Comparison of ENCODE assay signal across 8 cellular contexts in the genomic region with DNA sequence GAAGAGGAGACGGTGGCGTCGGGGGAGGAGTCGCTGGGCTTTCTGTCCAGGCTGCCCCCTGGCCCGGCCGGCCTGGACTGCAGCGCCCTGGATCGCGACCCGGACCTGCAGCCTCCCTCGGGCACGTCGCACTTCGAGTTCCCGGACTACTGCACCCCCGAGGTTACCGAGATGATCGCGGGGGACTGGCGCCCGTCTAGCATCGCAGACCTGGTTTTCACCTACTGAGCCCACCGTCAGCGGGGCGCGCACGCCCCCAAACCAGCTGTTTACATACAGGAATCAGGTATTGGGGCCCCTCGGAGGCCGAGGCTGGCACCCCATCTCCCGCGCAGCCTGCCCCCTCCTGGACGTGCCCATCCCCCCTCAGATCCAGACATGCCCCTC. TPM values are rescaled to one million over a fixed set of nuclear protein-coding genes. Genes with fewer than 3 reads are reported as not detected.
DNase-seq lines count a peak whose midpoint lies in the region; ATAC-seq, FAIRE-seq and TF ChIP-seq lines count a peak whose summit lies in the region.

No MANE protein-coding gene starts in this region.

- H3K9ac ChIP-seq in astrocyte (ENCODE audit: low read length), result peak overlapping the region; percentile 75
- peak overlapping the region; percentile 97 for H3K9ac ChIP-seq in keratinocyte (ENCODE audit: control insufficient read depth, extremely low read depth, insufficient read depth, low read length)

- peaks cover 40% of the 10 kb centered on the region for H4K20me1 ChIP-seq in astrocyte (ENCODE audit: insufficient read depth, low read length)
- H4K20me1 ChIP-seq in keratinocyte (ENCODE audit: control insufficient read depth, extremely low read depth, insufficient read depth, low read length), result peaks cover 3% of the 10 kb centered on the region

- DNase-seq in CD14-positive monocyte (ENCODE audit: low spot score) (no peak), astrocyte (ENCODE audit: low read depth) (no peak), keratinocyte (ENCODE audit: low read depth, low spot score) (no peak), substantia nigra (lab: John Stamatoyannopoulos, UW) (peak in 13 of 49 donors; percentile 36 to 67 (median 51)), middle frontal gyrus (ENCODE audit: extremely low spot score, low spot score) (no peak), DMS153 (lab: John Stamatoyannopoulos, UW) (no peak)

- H3K4me3 ChIP-seq in astrocyte (ENCODE audit: insufficient read depth, low read depth, low read length), result peak overlapping the region; percentile 76
- peak overlapping the region; percentile 53 to 73 (median 72) for H3K4me3 ChIP-seq in keratinocyte (ENCODE audit: control insufficient read depth in 2 of 3, extremely low read depth in 1 of 3, insufficient read depth in 2 of 3, low read depth in 1 of 3, low read length in 3 of 3)

- H3K9me3 Mint-ChIP-seq in CD14-positive monocyte (peaks cover 0 to 6% (median 0%) of the 10 kb centered on the region in 7 donors), IgD-negative memory B cell (no peaks in the 10 kb centered on the region), astrocyte (ENCODE audit: unreplicated experiment) (no peaks in the 10 kb centered on the region)

- no peak for ATAC-seq in HG03139 (IDR thresholded peaks at IDR 0.05; ENCODE audit: unreplicated experiment)

- no peaks in the 10 kb centered on the region for H3K9me1 ChIP-seq in keratinocyte (ENCODE audit: control insufficient read depth, extremely low read depth, insufficient read depth, low read length)

- intact Hi-C loops in CD14-positive monocyte (cut with micrococcal nuclease), result no loop called here

- H3K4me1 ChIP-seq in astrocyte (ENCODE audit: insufficient read depth, low read length) (peaks cover 45% of the 10 kb centered on the region), keratinocyte (ENCODE audit: control insufficient read depth, extremely low read depth, insufficient read depth, low read length) (peaks cover 24% of the 10 kb centered on the region)

- H3K27me3 Mint-ChIP-seq in CD14-positive monocyte (ENCODE audit: low read depth in 3 of 3) (peaks cover 8 to 26% (median 18%) of the 10 kb centered on the region in 3 donors), IgD-negative memory B cell (no peaks in the 10 kb centered on the region), astrocyte (ENCODE audit: low read depth, unreplicated experiment) (peaks cover 3% of the 10 kb centered on the region)

- dilution Hi-C loops in keratinocyte (cut with MboI; ENCODE audit: extremely low pct_ligation_motif_present, low sequenced_read_pairs), result loop anchor here (10.0 kb wide), 1 partner anchor 82 kb away; no protein-coding TSS in a partner anchor

- peak overlapping the region; percentile 78 for H2AFZ ChIP-seq in astrocyte (ENCODE audit: low read depth, low read length)
- no peak overlapping the region for H2AFZ ChIP-seq in keratinocyte (ENCODE audit: control insufficient read depth, low read length)

- H3K36me3 Mint-ChIP-seq in CD14-positive monocyte (no peaks in the 10 kb centered on the region), IgD-negative memory B cell (peaks cover 3% of the 10 kb centered on the region), astrocyte (ENCODE audit: low read depth, unreplicated experiment) (peaks cover 6% of the 10 kb centered on the region)

- H3K4me2 ChIP-seq in astrocyte (ENCODE audit: low read length), result peak overlapping the region; percentile 99
- H3K4me2 ChIP-seq in keratinocyte (ENCODE audit: control insufficient read depth, extremely low read depth, insufficient read depth, low read depth, low read length), result peak overlapping the region; percentile 71

- H3K27ac Mint-ChIP-seq in CD14-positive monocyte (no peak overlapping the region), IgD-negative memory B cell (peak overlapping the region; percentile 39 to 93 (median 54)), astrocyte (ENCODE audit: unreplicated experiment) (no peak overlapping the region)

- no peaks in the 10 kb centered on the region for H3K27me3 ChIP-seq in astrocyte (ENCODE audit: insufficient read depth, low read length)
- no peaks in the 10 kb centered on the region for H3K27me3 ChIP-seq in keratinocyte (ENCODE audit: control insufficient read depth, extremely low read depth, insufficient read depth, low read length)

- H3K27ac ChIP-seq in astrocyte (ENCODE audit: low read depth, low read length) (peak overlapping the region; percentile 71), keratinocyte (ENCODE audit: control insufficient read depth, insufficient read depth, low read length) (peak overlapping the region; percentile 59), substantia nigra (ENCODE audit: low read depth, low read length, poor library complexity, severe bottlenecking) (peak overlapping the region; percentile 85)

- H3K4me1 Mint-ChIP-seq in CD14-positive monocyte, result peaks cover 43% of the 10 kb centered on the region
- H3K4me1 Mint-ChIP-seq in IgD-negative memory B cell, result peaks cover 3 to 28% (median 25%) of the 10 kb centered on the region in 3 donors
- H3K4me1 Mint-ChIP-seq in astrocyte (ENCODE audit: low read depth, unreplicated experiment), result peaks cover 27% of the 10 kb centered on the region

- no peak for TF ChIP-seq CTCF in CD14-positive monocyte (IDR thresholded peaks at IDR 0.05)
- TF ChIP-seq CTCF in astrocyte (IDR thresholded peaks at IDR 0.05; ENCODE audit: insufficient read depth, low read depth, low read length), result no peak
- TF ChIP-seq CTCF in keratinocyte (optimal IDR thresholded peaks at IDR 0.05 in 1 of 3, IDR thresholded peaks at IDR 0.05 in 1 of 3, conservative IDR thresholded peaks at IDR 0.05 in 1 of 3; ENCODE audit: extremely low read depth in 1 of 3, insufficient read depth in 2 of 3, low read length in 3 of 3), result no peak

- FAIRE-seq in astrocyte (lab: Jason Lieb, UNC) (no peak), keratinocyte (lab: Jason Lieb, UNC) (no peak)

- peak overlapping the region; percentile 83 to 84 for H3K4me3 Mint-ChIP-seq in CD14-positive monocyte
- peak overlapping the region; percentile 66 to 91 (median 82) for H3K4me3 Mint-ChIP-seq in IgD-negative memory B cell
- peak overlapping the region; percentile 83 for H3K4me3 Mint-ChIP-seq in astrocyte (ENCODE audit: unreplicated experiment)

- H3K36me3 ChIP-seq in astrocyte (ENCODE audit: insufficient read depth, low read length), result no peaks in the 10 kb centered on the region
- H3K36me3 ChIP-seq in keratinocyte (ENCODE audit: control insufficient read depth in 2 of 2, extremely low read depth in 1 of 2, insufficient read depth in 2 of 2, low read length in 2 of 2), result peaks cover 0 to 2% of the 10 kb centered on the region in 2 experiments

- H3K79me2 ChIP-seq in astrocyte (ENCODE audit: insufficient read depth, low read length), result peaks cover 25% of the 10 kb centered on the region
- no peaks in the 10 kb centered on the region for H3K79me2 ChIP-seq in keratinocyte (ENCODE audit: control insufficient read depth, insufficient read depth, low read length)

- no peaks in the 10 kb centered on the region for H3K9me3 ChIP-seq in astrocyte (ENCODE audit: insufficient read depth, low read depth, low read length)
- H3K9me3 ChIP-seq in keratinocyte (ENCODE audit: control insufficient read depth, low read depth, low read length), result no peaks in the 10 kb centered on the region

RNA-seq across cellular contexts. Expression of gene SOX12, which starts 1.3 kb away (rescaled TPM):
- polyA plus RNA-seq in CD14-positive monocyte (under 1 TPM; 0.03 to 0.12 TPM), IgD-negative memory B cell (1.9 TPM), keratinocyte (1.4 to 3.5 TPM (median 1.9 TPM) in 3 replicates)
- total RNA-seq in astrocyte, result 43.4 and 45.1 TPM in 2 replicates
- 0.54 TPM for polyA plus RNA-seq in keratinocyte (2011; ENCODE audit: low read depth)
- 1.7 and 3.5 TPM in 2 replicates for polyA plus RNA-seq in keratinocyte (2011; cell fraction: cytosol; rRNA removed)
- polyA plus RNA-seq in keratinocyte (2011; cell fraction: nucleus; rRNA removed), result 5.4 and 7.0 TPM in 2 replicates
- polyA plus RNA-seq in keratinocyte (2012; ENCODE audit: low replicate concordance), result 3.0 and 8.8 TPM in 2 replicates
- 1.2 to 4.6 TPM (median 1.3 TPM) in 3 replicates for polyA minus RNA-seq in keratinocyte
- 4.6 TPM for polyA minus RNA-seq in keratinocyte (2011; cell fraction: cytosol; rRNA and poly(A)+ RNA removed)
- 1.7 and 2.2 TPM in 2 replicates for polyA minus RNA-seq in keratinocyte (2011; cell fraction: nucleus; rRNA and poly(A)+ RNA removed)

RNA-seq across cellular contexts. Expression of gene NRSN2, which starts 20.3 kb away (rescaled TPM):
- polyA plus RNA-seq in CD14-positive monocyte (under 1 TPM; 0.09 to 0.56 TPM), IgD-negative memory B cell (6.2 TPM), keratinocyte (10.4 to 29.0 TPM (median 14.0 TPM) in 3 replicates)
- total RNA-seq in astrocyte, result 57.8 and 64.0 TPM in 2 replicates
- 2.3 TPM for polyA plus RNA-seq in keratinocyte (2011; ENCODE audit: low read depth)
- polyA plus RNA-seq in keratinocyte (2011; cell fraction: cytosol; rRNA removed), result 12.5 and 32.8 TPM in 2 replicates
- 15.1 and 26.5 TPM in 2 replicates for polyA plus RNA-seq in keratinocyte (2011; cell fraction: nucleus; rRNA removed)
- polyA plus RNA-seq in keratinocyte (2012; ENCODE audit: low replicate concordance), result 10.6 and 21.1 TPM in 2 replicates
- 8.4 to 20.7 TPM (median 11.2 TPM) in 3 replicates for polyA minus RNA-seq in keratinocyte
- 18.6 TPM for polyA minus RNA-seq in keratinocyte (2011; cell fraction: cytosol; rRNA and poly(A)+ RNA removed)
- 9.5 and 10.2 TPM in 2 replicates for polyA minus RNA-seq in keratinocyte (2011; cell fraction: nucleus; rRNA and poly(A)+ RNA removed)

RNA-seq across cellular contexts. Expression of gene ZCCHC3, which starts 29.3 kb away (rescaled TPM):
- polyA plus RNA-seq in CD14-positive monocyte (1 to 10 TPM; 4.5 to 5.6 TPM), IgD-negative memory B cell (16.7 TPM), keratinocyte (4.9 to 6.8 TPM (median 5.7 TPM) in 3 replicates)
- total RNA-seq in astrocyte, result 18.6 and 20.2 TPM in 2 replicates
- 1.8 TPM for polyA plus RNA-seq in keratinocyte (2011; ENCODE audit: low read depth)
- 3.5 and 4.4 TPM in 2 replicates for polyA plus RNA-seq in keratinocyte (2011; cell fraction: cytosol; rRNA removed)
- polyA plus RNA-seq in keratinocyte (2011; cell fraction: nucleus; rRNA removed), result 6.5 and 6.8 TPM in 2 replicates
- polyA plus RNA-seq in keratinocyte (2012; ENCODE audit: low replicate concordance), result 3.7 and 5.9 TPM in 2 replicates
- 3.6 to 5.8 TPM (median 3.7 TPM) in 3 replicates for polyA minus RNA-seq in keratinocyte
- 8.1 TPM for polyA minus RNA-seq in keratinocyte (2011; cell fraction: cytosol; rRNA and poly(A)+ RNA removed)
- polyA minus RNA-seq in keratinocyte (2011; cell fraction: nucleus; rRNA and poly(A)+ RNA removed), result 3.7 and 4.0 TPM in 2 replicates

RNA-seq across cellular contexts. Expression of gene C20orf96, which starts 36.1 kb away (rescaled TPM):
- polyA plus RNA-seq in CD14-positive monocyte (under 1 TPM; 0.28 to 0.88 TPM), IgD-negative memory B cell (1.1 TPM), keratinocyte (3.5 to 4.7 TPM (median 3.6 TPM) in 3 replicates)
- 10.1 and 10.7 TPM in 2 replicates for total RNA-seq in astrocyte
- polyA plus RNA-seq in keratinocyte (2011; ENCODE audit: low read depth), result 1.1 TPM
- polyA plus RNA-seq in keratinocyte (2011; cell fraction: cytosol; rRNA removed), result 2.5 and 2.6 TPM in 2 replicates
- 5.8 and 6.0 TPM in 2 replicates for polyA plus RNA-seq in keratinocyte (2011; cell fraction: nucleus; rRNA removed)
- polyA plus RNA-seq in keratinocyte (2012; ENCODE audit: low replicate concordance), result 1.8 and 2.2 TPM in 2 replicates
- polyA minus RNA-seq in keratinocyte, result 0.89 to 2.6 TPM (median 0.96 TPM) in 3 replicates
- 2.1 TPM for polyA minus RNA-seq in keratinocyte (2011; cell fraction: cytosol; rRNA and poly(A)+ RNA removed)
- polyA minus RNA-seq in keratinocyte (2011; cell fraction: nucleus; rRNA and poly(A)+ RNA removed), result 1.3 and 1.7 TPM in 2 replicates

RNA-seq across cellular contexts. Expression of gene TRIB3, which starts 53.9 kb away (rescaled TPM):
- 1 to 10 TPM; 8.0 to 9.4 TPM for polyA plus RNA-seq in CD14-positive monocyte
- 20.1 TPM for polyA plus RNA-seq in IgD-negative memory B cell
- 33.0 and 36.9 TPM in 2 replicates for total RNA-seq in astrocyte
- polyA plus RNA-seq in keratinocyte, result 52.6 to 68.4 TPM (median 57.6 TPM) in 3 replicates
- 13.0 TPM for polyA plus RNA-seq in keratinocyte (2011; ENCODE audit: low read depth)
- polyA plus RNA-seq in keratinocyte (2011; cell fraction: cytosol; rRNA removed), result 55.6 and 70.2 TPM in 2 replicates
- 36.6 and 44.0 TPM in 2 replicates for polyA plus RNA-seq in keratinocyte (2011; cell fraction: nucleus; rRNA removed)
- polyA plus RNA-seq in keratinocyte (2012; ENCODE audit: low replicate concordance), result 56.1 and 108 TPM in 2 replicates
- polyA minus RNA-seq in keratinocyte, result 52.9 to 56.4 TPM (median 53.6 TPM) in 3 replicates
- polyA minus RNA-seq in keratinocyte (2011; cell fraction: cytosol; rRNA and poly(A)+ RNA removed), result 103 TPM
- polyA minus RNA-seq in keratinocyte (2011; cell fraction: nucleus; rRNA and poly(A)+ RNA removed), result 29.4 and 35.6 TPM in 2 replicates

Comparison
In these comparisons a context has a peak if more than half of its experiments do, and no peak if none do; other contexts are left out.
1. H3K27ac Mint-ChIP-seq: peak in IgD-negative memory B cell (3 of 3); none in CD14-positive monocyte (0 of 7) and astrocyte (single experiment).
2. Peak in every context shown above with its lines, with median percentiles within 50 percentile points of each other: H3K4me3 Mint-ChIP-seq and H3K27ac ChIP-seq.